ENCODE assay signal across 8 cellular contexts in genomic region chr2:8836979-8837794, GRCh38. TPM values are rescaled to one million over a fixed set of nuclear protein-coding genes. Genes with fewer than 3 reads are reported as not detected.
DNase-seq lines count a peak whose midpoint lies in the region; ATAC-seq and TF ChIP-seq lines count a peak whose summit lies in the region.

KIDINS220 (minus strand) TSS chr2:8837613; CDS start chr2:8827093, 10,520 bp downstream.

- intact Hi-C loops in adrenal gland (cut with DNase I) = no loop called here
- intact Hi-C loops in heart right ventricle (cut with DNase I) = no loop called here
- intact Hi-C loops in posterior vena cava (cut with DNase I) = no loop called here

- H3K9me3 ChIP-seq in adrenal gland (replicated peaks in 1 of 3) (no peaks in the 10 kb centered on the region), heart right ventricle (no peaks in the 10 kb centered on the region), upper lobe of left lung (no peaks in the 10 kb centered on the region)

- TF ChIP-seq POLR2A in adrenal gland (IDR thresholded peaks at IDR 0.05) (peak; percentile 45 to 76), upper lobe of left lung (IDR thresholded peaks at IDR 0.05) (peak in 2 of 4 donors; percentile 72 to 89)

- H3K36me3 ChIP-seq in adrenal gland (replicated peaks in 1 of 2) (no peaks in the 10 kb centered on the region), heart right ventricle (no peaks in the 10 kb centered on the region), upper lobe of left lung (no peaks in the 10 kb centered on the region)

- DNase-seq in NCI-H1105 treated with DMSO at 0.1 percent for 48 hours (lab: John Stamatoyannopoulos, UW) (peak; percentile 73), T-helper 1 cell (peak; percentile 67 to 88 (median 79)), adrenal gland (peak; percentile 84 to 93 (median 86)), heart right ventricle (peak; percentile 84 to 88), posterior vena cava (ENCODE audit: low spot score) (peak; percentile 95), upper lobe of left lung (peak; percentile 91 to 95)

- no peak for TF ChIP-seq CTCF in GM12875 (IDR thresholded peaks at IDR 0.05; ENCODE audit: borderline replicate concordance, insufficient read depth, low read depth, low read length)
- TF ChIP-seq CTCF in adrenal gland (IDR thresholded peaks at IDR 0.05) = no peak
- TF ChIP-seq CTCF in heart right ventricle (IDR thresholded peaks at IDR 0.05) = no peak
- no peak for TF ChIP-seq CTCF in upper lobe of left lung (IDR thresholded peaks at IDR 0.05)

- no peak for TF ChIP-seq EP300 in upper lobe of left lung (IDR thresholded peaks at IDR 0.05)

- H3K4me3 ChIP-seq in GM12875 (ENCODE audit: low read depth, low read length) = peak within 1 kb of the TSS; percentile 75
- H3K4me3 ChIP-seq in adrenal gland = peak within 1 kb of the TSS; percentile 66 to 93 (median 83)
- H3K4me3 ChIP-seq in heart right ventricle = peak within 1 kb of the TSS; percentile 79 to 100 (median 95)
- peak within 1 kb of the TSS; percentile 57 to 100 (median 91) for H3K4me3 ChIP-seq in upper lobe of left lung

- H3K4me1 ChIP-seq in adrenal gland (replicated peaks in 1 of 2) (peaks cover 8 to 27% of the 10 kb centered on the region in 2 donors), heart right ventricle (peaks cover 5 to 52% (median 35%) of the 10 kb centered on the region in 9 donors), upper lobe of left lung (peaks cover 28 to 42% (median 34%) of the 10 kb centered on the region in 4 donors)

- WGBS in adrenal gland, 4 donors = 0 to 3% (median 0%) methylated on average over 20 to 67 of the region's 67 CpGs
- 0 to 1% methylated on average over 67 of the region's 67 CpGs for WGBS in heart right ventricle, 2 donors
- WGBS in upper lobe of left lung, 2 donors = 0 to 1% methylated on average over 18 to 37 of the region's 67 CpGs

- H3K27me3 ChIP-seq in adrenal gland (no peaks in the 10 kb centered on the region), heart right ventricle (no peaks in the 10 kb centered on the region), upper lobe of left lung (no peaks in the 10 kb centered on the region)

- H3K27ac ChIP-seq in adrenal gland = peak within 1 kb of the TSS in 4 of 5 donors; percentile 64 to 81 (median 78)
- peak within 1 kb of the TSS; percentile 38 to 94 (median 87) for H3K27ac ChIP-seq in heart right ventricle
- H3K27ac ChIP-seq in upper lobe of left lung = peak within 1 kb of the TSS; percentile 84 to 92 (median 86)

- ATAC-seq in HG02642 (IDR thresholded peaks at IDR 0.05; ENCODE audit: poor library complexity, unreplicated experiment) = peak; percentile 93
- peak; percentile 96 to 99 (median 98) for ATAC-seq in heart right ventricle
- ATAC-seq in upper lobe of left lung (ENCODE audit: low FRiP score in 2 of 2) = peak; percentile 96 to 99

RNA-seq across cellular contexts. Expression of gene KIDINS220, which starts in this region (rescaled TPM):
- total RNA-seq in adrenal gland (100 to 1,000 TPM in 1 of 8 donors, 10 to 100 TPM in 7; 47.5 to 162 (median 59.4) TPM), heart right ventricle (100 to 1,000 TPM in 2 of 10 donors, 10 to 100 TPM in 8; 45.8 to 116 (median 76.2) TPM), posterior vena cava (10 to 100 TPM; 58.5 to 60.9 TPM), upper lobe of left lung (100 to 1,000 TPM in 2 of 6 donors, 10 to 100 TPM in 4; 58.2 to 136 (median 69.9) TPM)
- polyA plus RNA-seq in adrenal gland (10 to 100 TPM; 17.1 to 41.2 (median 23.4) TPM), heart right ventricle (10 to 100 TPM; 20.0 to 26.9 TPM)

Comparison
In these comparisons a context has a peak if more than half of its experiments do, and no peak if none do; other contexts are left out.
1. Peak in every context shown above with its lines: DNase-seq, ATAC-seq, H3K4me3 ChIP-seq and H3K27ac ChIP-seq.